Comparison of ENCODE assay signal across 7 cellular contexts in genomic region chr7:78039791-78040776, GRCh38.
DNase-seq lines count a peak whose midpoint lies in the region; ATAC-seq and TF ChIP-seq lines count a peak whose summit lies in the region.

No MANE protein-coding gene starts in this region.

- no peak overlapping the region for H3K4me3 Mint-ChIP-seq in type B pancreatic cell

- H3K36me3 ChIP-seq in left lung: no peaks in the 10 kb centered on the region

- peaks cover 23% of the 10 kb centered on the region for H3K27me3 Mint-ChIP-seq in type B pancreatic cell

- intact Hi-C loops in left lung (cut with DNase I): no loop called here

- no peaks in the 10 kb centered on the region for H3K36me3 Mint-ChIP-seq in type B pancreatic cell

- no peak overlapping the region for H3K27ac ChIP-seq in left lung

- peaks cover 0 to 12% of the 10 kb centered on the region in 2 donors for H3K27me3 ChIP-seq in left lung

- H3K9me3 ChIP-seq in left lung: no peaks in the 10 kb centered on the region

- ATAC-seq in GM18868 (IDR thresholded peaks at IDR 0.05; ENCODE audit: unreplicated experiment): peak; percentile 87
- ATAC-seq in HG02798 (IDR thresholded peaks at IDR 0.05; ENCODE audit: poor library complexity, unreplicated experiment): peak; percentile 72
- ATAC-seq in left lung: peak; percentile 45

- H3K4me1 ChIP-seq in left lung: peaks cover 0 to 5% of the 10 kb centered on the region in 2 donors

- peak; percentile 83 for DNase-seq in OCI-M1 (lab: John Stamatoyannopoulos, UW)
- peak; percentile 7 for DNase-seq in amniotic epithelial cell (ENCODE audit: low read depth)
- peak in 1 of 2 donors; percentile 87 for DNase-seq in left lung
- no peak for DNase-seq in type B pancreatic cell (ENCODE audit: extremely low spot score, unreplicated experiment)
- no peak for DNase-seq in A172 (ENCODE audit: low spot score)

- H3K4me3 ChIP-seq in left lung: no peak overlapping the region

- no peaks in the 10 kb centered on the region for H3K9me3 Mint-ChIP-seq in type B pancreatic cell

- TF ChIP-seq CTCF in left lung (IDR thresholded peaks at IDR 0.05): peak; percentile 23 to 79
- TF ChIP-seq CTCF in type B pancreatic cell (conservative IDR thresholded peaks at IDR 0.05): peak; percentile 35

- peak overlapping the region; percentile 48 for H3K27ac Mint-ChIP-seq in type B pancreatic cell

- H3K4me1 Mint-ChIP-seq in type B pancreatic cell (ENCODE audit: unreplicated experiment): peaks cover 8% of the 10 kb centered on the region

Comparison
In these comparisons a context has a peak if more than half of its experiments do, and no peak if none do; other contexts are left out.
1. DNase-seq: peak in OCI-M1 (single experiment) and amniotic epithelial cell (single experiment); none in type B pancreatic cell (single experiment) and A172 (single experiment).
2. Peak in every context shown above with its lines, with median percentiles within 50 percentile points of each other: ATAC-seq.